8 cellular contexts compared by ENCODE assay signal in genomic region chr16:90019543-90020259, GRCh38. TPM values are rescaled to one million over a fixed set of nuclear protein-coding genes. Genes with fewer than 3 reads are reported as not detected.
A peak's percentile ranks its signal among the peaks of the same experiment; 100 is the strongest.
DNase-seq lines count a peak whose midpoint lies in the region; ATAC-seq and TF ChIP-seq lines count a peak whose summit lies in the region.

No MANE protein-coding gene starts in this region.

- DNase-seq in activated gamma-delta T cell treated with Interleukin-2 at 50 U/mL for 16 hours: peak; percentile 26
- DNase-seq in activated gamma-delta T cell (lab: John Stamatoyannopoulos, UW): no peak
- DNase-seq in NCI-H526 treated with DMSO at 0.1 percent for 48 hours (lab: John Stamatoyannopoulos, UW): peak; percentile 30
- DNase-seq in activated T-helper 1 cell treated with Interleukin-2 at 50 U/mL for 16 hours (ENCODE audit: low read depth): peak; percentile 38
- peak; percentile 21 for DNase-seq in fibroblast of villous mesenchyme (ENCODE audit: low read depth)
- no peak for DNase-seq in osteocyte (ENCODE audit: extremely low spot score, unreplicated experiment)

- no peaks in the 10 kb centered on the region for H3K9me3 Mint-ChIP-seq in osteocyte (ENCODE audit: unreplicated experiment)

- TF ChIP-seq CTCF in fibroblast of villous mesenchyme (IDR thresholded peaks at IDR 0.05; ENCODE audit: insufficient read depth, low read depth, low read length) (peak; percentile 17), osteocyte (IDR thresholded peaks at IDR 0.05) (peak; percentile 32)

- no peaks in the 10 kb centered on the region for H3K36me3 Mint-ChIP-seq in osteocyte (ENCODE audit: unreplicated experiment)

- no peaks in the 10 kb centered on the region for H3K27me3 Mint-ChIP-seq in osteocyte (ENCODE audit: unreplicated experiment)

- peaks cover 24% of the 10 kb centered on the region for H3K4me1 Mint-ChIP-seq in osteocyte (ENCODE audit: unreplicated experiment)

- peak overlapping the region; percentile 67 for H3K27ac Mint-ChIP-seq in osteocyte (ENCODE audit: unreplicated experiment)

- peak overlapping the region; percentile 62 for H3K4me3 ChIP-seq in fibroblast of villous mesenchyme (ENCODE audit: low read depth, low read length)

- peak overlapping the region; percentile 66 for H3K4me3 Mint-ChIP-seq in osteocyte (ENCODE audit: unreplicated experiment)

- ATAC-seq in HG02870 (IDR thresholded peaks at IDR 0.05; ENCODE audit: unreplicated experiment) (no peak), HG03469 (IDR thresholded peaks at IDR 0.05; ENCODE audit: unreplicated experiment) (no peak)

RNA-seq across cellular contexts. Expression of gene DBNDD1, which starts 0.4 kb away (rescaled TPM):
- total RNA-seq in fibroblast of villous mesenchyme (0.64 and 0.86 TPM in 2 replicates), osteocyte (0.78 and 1.3 TPM in 2 replicates)

RNA-seq across cellular contexts. Expression of gene PRDM7, which starts 57.4 kb away (rescaled TPM):
- total RNA-seq in fibroblast of villous mesenchyme (not detected in 2 replicates), osteocyte (not detected in 2 replicates)

Comparison
In these comparisons a context has a peak if more than half of its experiments do, and no peak if none do; other contexts are left out.
1. DNase-seq: peak in activated gamma-delta T cell treated with Interleukin-2 at 50 U/mL for 16 hours (single experiment), NCI-H526 treated with DMSO at 0.1 percent for 48 hours (single experiment), activated T-helper 1 cell treated with Interleukin-2 at 50 U/mL for 16 hours (single experiment) and fibroblast of villous mesenchyme (single experiment); none in activated gamma-delta T cell (single experiment) and osteocyte (single experiment).